22 cellular contexts compared by ENCODE assay signal in genomic region chr2:47207614-47208013, GRCh38. TPM values are rescaled to one million over a fixed set of nuclear protein-coding genes. Genes with fewer than 3 reads are reported as not detected.
A peak's percentile ranks its signal among the peaks of the same experiment; 100 is the strongest.
DNase-seq lines count a peak whose midpoint lies in the region; ATAC-seq, FAIRE-seq and TF ChIP-seq lines count a peak whose summit lies in the region.
"Had no signal": no experiment of that assay in that cellular context is flagged by ENCODE, and none has a peak within 500 bp of the region (broad histone marks: within the 10 kb centered on the region; RNA-seq: fewer than 3 reads in every experiment).

No MANE protein-coding gene starts in this region.

- peak overlapping the region; percentile 12 for H4K91ac ChIP-seq in mesenchymal stem cell (ENCODE audit: low read length)
- no peak overlapping the region for H4K91ac ChIP-seq in trophoblast cell (ENCODE audit: low read depth, low read length)

- peaks cover 14% of the 10 kb centered on the region for H3K4me1 Mint-ChIP-seq in MCF 10A (ENCODE audit: insufficient read depth, unreplicated experiment)
- no peaks in the 10 kb centered on the region for H3K4me1 Mint-ChIP-seq in CD8-positive, alpha-beta T cell (ENCODE audit: low read depth)
- H3K4me1 Mint-ChIP-seq: CD8-positive, alpha-beta memory T cell had no signal

- no peak overlapping the region for H4K12ac ChIP-seq in trophoblast cell (ENCODE audit: low read depth, low read length)

- peaks cover 54% of the 10 kb centered on the region for H3F3A ChIP-seq in PC-9 (ENCODE audit: insufficient read depth, low read depth)

- no peak overlapping the region for H3K4me3 Mint-ChIP-seq in MCF 10A (ENCODE audit: unreplicated experiment)
- H3K4me3 Mint-ChIP-seq in CD8-positive, alpha-beta T cell, result no peak overlapping the region
- H3K4me3 Mint-ChIP-seq: CD14-positive monocyte; CD8-positive, alpha-beta memory T cell; GM23338 had no signal

- no peaks in the 10 kb centered on the region for H3K36me3 Mint-ChIP-seq in MCF 10A (ENCODE audit: insufficient read depth, unreplicated experiment)
- no peaks in the 10 kb centered on the region for H3K36me3 Mint-ChIP-seq in CD8-positive, alpha-beta T cell
- H3K36me3 Mint-ChIP-seq: CD14-positive monocyte had no signal

- H3K27ac ChIP-seq in breast epithelium, result no peak overlapping the region
- H3K27ac ChIP-seq in PC-9, result peak overlapping the region; percentile 93
- H3K27ac ChIP-seq in mesenchymal stem cell (ENCODE audit: low read length, poor library complexity, severe bottlenecking), result no peak overlapping the region
- H3K27ac ChIP-seq in trophoblast cell (ENCODE audit: low read depth, low read length), result no peak overlapping the region
- H3K27ac ChIP-seq in CD8-positive, alpha-beta T cell (ENCODE audit: low read depth, low read length), result no peak overlapping the region
- H3K27ac ChIP-seq: 22Rv1, BLaER1 had no signal

- no peaks in the 10 kb centered on the region for H3K9me3 Mint-ChIP-seq in MCF 10A (ENCODE audit: unreplicated experiment)
- peaks cover 2% of the 10 kb centered on the region for H3K9me3 Mint-ChIP-seq in CD8-positive, alpha-beta T cell
- H3K9me3 Mint-ChIP-seq: CD8-positive, alpha-beta memory T cell; GM23338 had no signal

- CTCF ChIA-PET in MCF 10A (lab: Yijun Ruan, JAX) (interaction anchor here (0.6 to 1.4 kb wide), 2 partner anchors 13 to 181 kb away, joined by 3 read pairs; no protein-coding TSS in a partner anchor), PC-9 (lab: Charles Lee) (no interaction called here)
- CTCF ChIA-PET in CD8-positive, alpha-beta T cell (lab: Charles Lee), result no interaction called here

- H3K27me3 ChIP-seq in breast epithelium, result no peaks in the 10 kb centered on the region
- no peaks in the 10 kb centered on the region for H3K27me3 ChIP-seq in PC-9 (ENCODE audit: insufficient read depth, low read depth)
- H3K27me3 ChIP-seq in mesenchymal stem cell (ENCODE audit: control insufficient read depth in 1 of 2, insufficient read depth in 1 of 2, low read length in 2 of 2), result no peaks in the 10 kb centered on the region
- H3K27me3 ChIP-seq in trophoblast cell (ENCODE audit: insufficient read depth, low read length), result no peaks in the 10 kb centered on the region
- H3K27me3 ChIP-seq in CD8-positive, alpha-beta T cell (ENCODE audit: insufficient read depth, low read length), result no peaks in the 10 kb centered on the region
- H3K27me3 ChIP-seq: BLaER1 had no signal

- no peak overlapping the region for H2BK120ac ChIP-seq in mesenchymal stem cell (ENCODE audit: low read depth, low read length)
- H2BK120ac ChIP-seq in trophoblast cell (ENCODE audit: insufficient read depth, low read length, poor library complexity), result no peak overlapping the region

- POLR2A ChIA-PET in MCF 10A (lab: Yijun Ruan, JAX), result no interaction called here
- POLR2A ChIA-PET in PC-9 (lab: Charles Lee; ENCODE audit: unreplicated experiment), result no interaction called here
- POLR2A ChIA-PET in CD8-positive, alpha-beta T cell (lab: Charles Lee), result no interaction called here

- DNase-seq in MCF 10A (ENCODE audit: unreplicated experiment) (no peak), breast epithelium (ENCODE audit: low spot score in 2 of 2) (no peak), PC-9 (no peak), mesenchymal stem cell (no peak), trophoblast cell (no peak), cortex of kidney (lab: John Stamatoyannopoulos, UW) (no peak), H54 (ENCODE audit: insufficient read length, low spot score) (no peak)
- DNase-seq in CD8-positive, alpha-beta T cell, result no peak
- DNase-seq: CD8-positive, alpha-beta memory T cell; COR-L47; DMS153; DMS79; GDM1; KBM-7 had no signal

- no peak for TF ChIP-seq POLR2A in breast epithelium (IDR thresholded peaks at IDR 0.05)
- TF ChIP-seq POLR2A in H54 (IDR thresholded peaks at IDR 0.05; ENCODE audit: low read depth, low read length), result no peak

- FAIRE-seq in H54 (lab: Jason Lieb, UNC), result no peak
- FAIRE-seq: GM12892, GM18507 had no signal

- H2AK5ac ChIP-seq in mesenchymal stem cell (ENCODE audit: low read length, severe bottlenecking) (peak overlapping the region; percentile 54), trophoblast cell (ENCODE audit: low read length) (peak overlapping the region; percentile 6)

- peak overlapping the region in 1 of 2 experiments; percentile 19 for H3K14ac ChIP-seq in mesenchymal stem cell (ENCODE audit: low read length in 2 of 2)
- H3K14ac ChIP-seq in trophoblast cell (ENCODE audit: low read length), result no peak overlapping the region

- no peaks in the 10 kb centered on the region for H3K9me2 ChIP-seq in PC-9 (ENCODE audit: insufficient read depth)

- H2AFZ ChIP-seq in PC-9, result no peak overlapping the region
- H2AFZ ChIP-seq in mesenchymal stem cell (ENCODE audit: low read depth, low read length), result no peak overlapping the region
- no peak overlapping the region for H2AFZ ChIP-seq in trophoblast cell (ENCODE audit: insufficient read depth, low read length, poor library complexity)
- H2AFZ ChIP-seq: GM23338 had no signal

- H3K79me1 ChIP-seq in mesenchymal stem cell (replicated peaks; ENCODE audit: low read length, poor library complexity, severe bottlenecking), result no peaks in the 10 kb centered on the region
- no peaks in the 10 kb centered on the region for H3K79me1 ChIP-seq in trophoblast cell (ENCODE audit: low read length)

- ATAC-seq in CD8-positive, alpha-beta T cell, result no peak
- ATAC-seq: GM23338 had no signal

- H3K23ac ChIP-seq in mesenchymal stem cell (ENCODE audit: low read length in 2 of 2) (no peak overlapping the region), trophoblast cell (ENCODE audit: low read length) (no peak overlapping the region)

- H3K4ac ChIP-seq in mesenchymal stem cell (ENCODE audit: low read depth in 1 of 2, low read length in 2 of 2) (peak overlapping the region; percentile 42), trophoblast cell (ENCODE audit: low read depth, low read length) (no peak overlapping the region)

- H3K9me3 ChIP-seq in breast epithelium (no peaks in the 10 kb centered on the region), PC-9 (ENCODE audit: insufficient read depth, low read depth) (no peaks in the 10 kb centered on the region), mesenchymal stem cell (ENCODE audit: control insufficient read depth, low read length) (no peaks in the 10 kb centered on the region), trophoblast cell (ENCODE audit: insufficient read depth, low read depth, low read length) (peaks cover 3% of the 10 kb centered on the region)
- no peaks in the 10 kb centered on the region for H3K9me3 ChIP-seq in CD8-positive, alpha-beta T cell (ENCODE audit: low read length)
- H3K9me3 ChIP-seq: BLaER1, HAP-1 had no signal

- H3K4me3 ChIP-seq in breast epithelium (no peak overlapping the region), PC-9 (no peak overlapping the region), mesenchymal stem cell (ENCODE audit: insufficient read depth in 1 of 2, low read depth in 1 of 2, low read length in 2 of 2) (no peak overlapping the region), trophoblast cell (ENCODE audit: low read depth, low read length) (no peak overlapping the region)
- no peak overlapping the region for H3K4me3 ChIP-seq in CD8-positive, alpha-beta T cell (ENCODE audit: low read depth, low read length)
- H3K4me3 ChIP-seq: BLaER1, GM23338, HAP-1 had no signal

- no peak overlapping the region for H4K8ac ChIP-seq in mesenchymal stem cell (ENCODE audit: low read length)
- no peak overlapping the region for H4K8ac ChIP-seq in trophoblast cell (ENCODE audit: low read depth, low read length)

- intact Hi-C loops in MCF 10A (cut with micrococcal nuclease), result no loop called here
- intact Hi-C loops in breast epithelium (cut with DNase I; ENCODE audit: low total_unique reads), result no loop called here
- intact Hi-C loops in PC-9 (cut with micrococcal nuclease; ENCODE audit: unreplicated experiment), result loop anchor here (1.0 kb wide), 1 partner anchor 8 kb away; no protein-coding TSS in a partner anchor
- intact Hi-C loops in CD8-positive, alpha-beta T cell (cut with DNase I, micrococcal nuclease), result no loop called here

- H3K36me3 ChIP-seq in breast epithelium, result no peaks in the 10 kb centered on the region
- no peaks in the 10 kb centered on the region for H3K36me3 ChIP-seq in PC-9 (ENCODE audit: low read depth)
- H3K36me3 ChIP-seq in mesenchymal stem cell (ENCODE audit: control insufficient read depth in 1 of 2, insufficient read depth in 2 of 2, low read depth in 1 of 2, low read length in 2 of 2), result no peaks in the 10 kb centered on the region
- H3K36me3 ChIP-seq in trophoblast cell (ENCODE audit: control insufficient read depth in 1 of 2, insufficient read depth in 2 of 2, low read length in 2 of 2), result no peaks in the 10 kb centered on the region
- no peaks in the 10 kb centered on the region for H3K36me3 ChIP-seq in CD8-positive, alpha-beta T cell (ENCODE audit: insufficient read depth, low read length)
- H3K36me3 ChIP-seq: BLaER1, HAP-1 had no signal

- H3K27ac Mint-ChIP-seq in MCF 10A (ENCODE audit: low read depth, unreplicated experiment), result peak overlapping the region; percentile 9
- no peak overlapping the region for H3K27ac Mint-ChIP-seq in CD8-positive, alpha-beta T cell
- H3K27ac Mint-ChIP-seq: CD8-positive, alpha-beta memory T cell; GM23338 had no signal

- H3K79me2 ChIP-seq in PC-9 (ENCODE audit: low read depth), result no peaks in the 10 kb centered on the region
- no peaks in the 10 kb centered on the region for H3K79me2 ChIP-seq in trophoblast cell (ENCODE audit: control insufficient read depth, insufficient read depth, low read length, poor library complexity)

- H4K20me1 ChIP-seq in PC-9 (ENCODE audit: insufficient read depth), result no peaks in the 10 kb centered on the region
- H4K20me1 ChIP-seq: BLaER1 had no signal

- H3K4me2 ChIP-seq in PC-9 (peak overlapping the region; percentile 63), mesenchymal stem cell (ENCODE audit: low read length, poor library complexity, severe bottlenecking) (no peak overlapping the region), trophoblast cell (ENCODE audit: low read length) (no peak overlapping the region)
- H3K4me2 ChIP-seq: BLaER1, GM23338 had no signal

- peak overlapping the region; percentile 16 to 69 for H3K18ac ChIP-seq in mesenchymal stem cell (ENCODE audit: low read depth in 1 of 2, low read length in 2 of 2)
- no peak overlapping the region for H3K18ac ChIP-seq in trophoblast cell (ENCODE audit: low read length)

- no peak overlapping the region for H2BK5ac ChIP-seq in mesenchymal stem cell (ENCODE audit: low read depth, low read length, poor library complexity, severe bottlenecking)
- no peak overlapping the region for H2BK5ac ChIP-seq in trophoblast cell (ENCODE audit: low read depth, low read length, poor library complexity)

- H3K9ac ChIP-seq in mesenchymal stem cell (ENCODE audit: low read length), result no peak overlapping the region
- H3K9ac ChIP-seq in trophoblast cell (ENCODE audit: low read length), result no peak overlapping the region
- H3K9ac ChIP-seq: BLaER1 had no signal

- BruUV-seq in MCF 10A (replicated peaks; lab: Mats Ljungman, UMichigan) (no TSS peak), PC-9 (replicated peaks; lab: Mats Ljungman, UMichigan) (no TSS peak)

- H2BK12ac ChIP-seq in mesenchymal stem cell (ENCODE audit: low read length in 2 of 2) (peak overlapping the region; percentile 15 to 33), trophoblast cell (ENCODE audit: low read length) (peak overlapping the region; percentile 11)

- no peaks in the 10 kb centered on the region for H3K4me1 ChIP-seq in breast epithelium
- peaks cover 72% of the 10 kb centered on the region for H3K4me1 ChIP-seq in PC-9 (replicated peaks; ENCODE audit: insufficient read depth)
- H3K4me1 ChIP-seq in mesenchymal stem cell (ENCODE audit: control insufficient read depth, insufficient read depth, low read depth, low read length), result peaks cover 4% of the 10 kb centered on the region
- H3K4me1 ChIP-seq in trophoblast cell (ENCODE audit: control insufficient read depth in 1 of 2, insufficient read depth in 2 of 2, low read length in 2 of 2), result peaks cover 2 to 7% of the 10 kb centered on the region in 2 experiments
- no peaks in the 10 kb centered on the region for H3K4me1 ChIP-seq in CD8-positive, alpha-beta T cell (ENCODE audit: insufficient read depth, low read length)
- H3K4me1 ChIP-seq: BLaER1, HAP-1 had no signal

- H3K27me3 Mint-ChIP-seq in MCF 10A (ENCODE audit: insufficient read depth, unreplicated experiment), result no peaks in the 10 kb centered on the region
- H3K27me3 Mint-ChIP-seq in CD8-positive, alpha-beta T cell (ENCODE audit: low read depth), result peaks cover 7% of the 10 kb centered on the region

- peak overlapping the region; percentile 18 for H2BK15ac ChIP-seq in mesenchymal stem cell (ENCODE audit: low read depth, poor library complexity, severe bottlenecking)

- over 99% methylated on average over 4 of the region's 4 CpGs for WGBS in mesenchymal stem cell
- WGBS in trophoblast cell (ENCODE audit: extremely low coverage, insufficient coverage, insufficient read length), result no CpG with 5 or more reads among the region's 4 CpGs

- no peak for TF ChIP-seq CTCF in MCF 10A (IDR thresholded peaks at IDR 0.05; ENCODE audit: unreplicated experiment)
- TF ChIP-seq CTCF in breast epithelium (IDR thresholded peaks at IDR 0.05), result no peak
- no peak for TF ChIP-seq CTCF in PC-9 (conservative IDR thresholded peaks at IDR 0.05)
- no peak for TF ChIP-seq CTCF in CD8-positive, alpha-beta T cell (IDR thresholded peaks at IDR 0.05)

RNA-seq across cellular contexts. Expression of gene CALM2, which starts 31.3 kb away (rescaled TPM):
- total RNA-seq in MCF 10A (2022) (486 and 604 TPM in 2 replicates), breast epithelium (100 to 1,000 TPM; 383 to 747 (median 494) TPM), PC-9 (2021) (726 and 781 TPM in 2 replicates)
- 708 TPM for polyA plus RNA-seq in mesenchymal stem cell (2013, experiment 1 of 2)
- polyA plus RNA-seq in mesenchymal stem cell (2013, experiment 2 of 2), result 761 TPM
- polyA plus RNA-seq in trophoblast cell (2013), result 455 and 462 TPM in 2 replicates
- 100 to 1,000 TPM; 185 to 201 TPM for total RNA-seq in CD8-positive, alpha-beta T cell

RNA-seq across cellular contexts. Expression of gene STPG4, which starts 52.5 kb away (rescaled TPM):
- total RNA-seq in MCF 10A (2022) (0.83 TPM in 1 of 2 replicates, not detected in the other), breast epithelium (under 1 TPM in 1 of 3 donors, not detected in 2; 0.32 TPM), PC-9 (2021) (6.5 and 8.7 TPM in 2 replicates)
- polyA plus RNA-seq in mesenchymal stem cell (2013, experiment 1 of 2), result 0.06 TPM
- 0.05 TPM for polyA plus RNA-seq in mesenchymal stem cell (2013, experiment 2 of 2)
- 0.15 TPM in 1 of 2 replicates, not detected in the other for polyA plus RNA-seq in trophoblast cell (2013)
- under 1 TPM in 1 of 2 experiments, not detected in 1; 0.39 TPM for total RNA-seq in CD8-positive, alpha-beta T cell
- total RNA-seq: CD8-positive, alpha-beta memory T cell; Daoy had no signal
- polyA plus RNA-seq: CD8-positive, alpha-beta memory T cell; GM23338 had no signal
